In the genomic region with DNA sequence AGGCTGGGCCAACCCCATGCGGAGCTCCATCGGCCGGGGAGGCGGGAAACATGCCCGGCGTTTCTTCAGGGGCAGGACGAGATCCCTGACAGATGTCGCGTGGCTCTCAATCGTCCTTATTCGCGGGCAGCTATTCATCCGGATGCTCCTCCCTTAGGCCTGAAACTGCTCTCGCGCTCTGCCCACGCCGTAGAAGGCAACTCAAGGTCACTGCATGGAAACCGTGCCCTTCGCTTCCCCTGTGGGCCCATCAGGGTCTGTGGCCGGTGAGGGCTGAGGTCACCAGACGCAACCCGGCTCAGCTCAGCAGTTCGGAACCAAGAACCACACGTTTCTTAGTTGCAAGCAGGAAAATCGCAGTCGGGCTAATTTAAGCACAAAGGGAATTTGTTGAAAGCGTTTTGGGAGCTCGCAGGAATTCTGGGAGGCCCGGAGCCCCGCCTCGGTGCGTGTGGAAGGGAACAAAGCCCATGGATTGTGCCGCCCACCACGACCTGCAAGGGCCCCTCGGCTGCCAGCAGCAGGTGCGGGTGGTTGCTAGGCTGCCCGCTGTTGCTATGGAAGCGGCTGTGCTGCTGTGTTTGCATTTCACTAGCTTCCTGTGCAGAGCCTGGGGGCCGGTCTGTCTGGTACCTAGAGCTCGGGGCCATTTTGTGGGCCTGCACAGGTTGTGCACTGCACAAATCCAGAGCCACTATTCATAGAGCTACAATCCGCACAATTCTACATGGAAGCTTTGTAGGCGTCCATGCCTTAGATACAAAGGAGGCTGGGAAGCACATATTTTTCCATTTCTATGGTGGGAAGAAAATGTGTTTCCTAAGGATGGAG, we compare ENCODE assay signal across 8 cellular contexts. TPM values are rescaled to one million over a fixed set of nuclear protein-coding genes. Genes with fewer than 3 reads are reported as not detected.
A peak's percentile ranks its signal among the peaks of the same experiment; 100 is the strongest.
DNase-seq lines count a peak whose midpoint lies in the region; ATAC-seq and TF ChIP-seq lines count a peak whose summit lies in the region.

No MANE protein-coding gene starts in this region.

- H3K27me3 ChIP-seq in Karpas-422 (ENCODE audit: low read length), result no peaks in the 10 kb centered on the region
- H3K27me3 ChIP-seq in ascending aorta, result no peaks in the 10 kb centered on the region
- H3K27me3 ChIP-seq in iPS-15b (ENCODE audit: control insufficient read depth, insufficient read depth, low read length), result no peaks in the 10 kb centered on the region
- H3K27me3 ChIP-seq in skeletal muscle tissue (ENCODE audit: control insufficient read depth in 3 of 3, insufficient read depth in 3 of 3, low read length in 3 of 3), result peaks cover 4 to 34% (median 29%) of the 10 kb centered on the region in 3 donors

- H3K4me1 ChIP-seq in Karpas-422 (ENCODE audit: low read length) (peaks cover 22% of the 10 kb centered on the region), ascending aorta (peaks cover 3 to 5% of the 10 kb centered on the region in 2 donors), iPS-15b (ENCODE audit: control insufficient read depth, insufficient read depth, low read length) (peaks cover 2% of the 10 kb centered on the region), skeletal muscle tissue (ENCODE audit: control insufficient read depth in 3 of 3, insufficient read depth in 3 of 3, low read length in 3 of 3) (peaks cover 9 to 15% (median 14%) of the 10 kb centered on the region in 3 donors)

- DNase-seq in DMS53 (lab: John Stamatoyannopoulos, UW), result peak; percentile 96
- peak; percentile 92 for DNase-seq in Karpas-422
- DNase-seq in T-cell, result peak; percentile 26 to 78 (median 63)
- DNase-seq in ascending aorta (ENCODE audit: low spot score in 2 of 2), result no peak
- no peak for DNase-seq in HEK293T (ENCODE audit: extremely low spot score)

- peaks cover 13 to 17% (median 14%) of the 10 kb centered on the region in 3 donors for H3K4me1 Mint-ChIP-seq in T-cell

- H3K27me3 Mint-ChIP-seq in T-cell, result no peaks in the 10 kb centered on the region

- TF ChIP-seq CTCF in ascending aorta (IDR thresholded peaks at IDR 0.05), result no peak

- CTCF ChIA-PET in T-cell (lab: Charles Lee), result interaction anchor here (0.5 to 2.1 kb wide), 8 partner anchors 72 to 995 kb away, joined by 5 to 21 read pairs (median 6); no protein-coding TSS in a partner anchor
- CTCF ChIA-PET in HEK293T (lab: Yijun Ruan, JAX), result interaction anchor here (0.6 kb wide), 2 partner anchors 22 to 228 kb away, joined by 3 to 4 read pairs; no protein-coding TSS in a partner anchor

- POLR2A ChIA-PET in T-cell (lab: Charles Lee), result interaction anchor here (0.6 to 1.3 kb wide), 2 partner anchors 132 to 273 kb away, joined by 4 to 7 read pairs; no protein-coding TSS in a partner anchor
- POLR2A ChIA-PET in HEK293T (lab: Yijun Ruan, JAX), result no interaction called here

- intact Hi-C loops in ascending aorta (cut with DNase I), result loop anchor here (2.0 to 10.0 kb wide), 3 partner anchors 95 to 1797 kb away; a partner anchor contains a TSS

- H3K9me3 Mint-ChIP-seq in T-cell, result no peaks in the 10 kb centered on the region

- H2AFZ ChIP-seq in Karpas-422 (ENCODE audit: low read length), result peak overlapping the region; percentile 75

- H3K27ac Mint-ChIP-seq in T-cell, result peak overlapping the region; percentile 80 to 82

- no peaks in the 10 kb centered on the region for H3K79me2 ChIP-seq in Karpas-422 (ENCODE audit: low read length)

- peak overlapping the region; percentile 64 for H3K4me2 ChIP-seq in Karpas-422 (ENCODE audit: low read depth, low read length, poor library complexity, severe bottlenecking)

- peak overlapping the region; percentile 50; the same call in 1 of the 2 replicates for H3K27ac ChIP-seq in Karpas-422 (ENCODE audit: low read length)
- H3K27ac ChIP-seq in ascending aorta, result peak overlapping the region; percentile 13 to 37
- H3K27ac ChIP-seq in skeletal muscle tissue (ENCODE audit: low read depth, low read length), result peak overlapping the region; percentile 44

- H3K36me3 Mint-ChIP-seq in T-cell, result no peaks in the 10 kb centered on the region

- no peaks in the 10 kb centered on the region for H3K36me3 ChIP-seq in Karpas-422 (ENCODE audit: insufficient read depth, low read length)
- no peaks in the 10 kb centered on the region for H3K36me3 ChIP-seq in ascending aorta
- no peaks in the 10 kb centered on the region for H3K36me3 ChIP-seq in iPS-15b (ENCODE audit: control insufficient read depth, insufficient read depth, low read length)
- H3K36me3 ChIP-seq in skeletal muscle tissue (ENCODE audit: control insufficient read depth in 3 of 3, insufficient read depth in 3 of 3, low read length in 3 of 3), result no peaks in the 10 kb centered on the region

- H3K9me3 ChIP-seq in Karpas-422 (ENCODE audit: low read length), result no peaks in the 10 kb centered on the region
- no peaks in the 10 kb centered on the region for H3K9me3 ChIP-seq in ascending aorta
- H3K9me3 ChIP-seq in iPS-15b (ENCODE audit: control insufficient read depth, insufficient read depth, low read length), result no peaks in the 10 kb centered on the region
- H3K9me3 ChIP-seq in skeletal muscle tissue (ENCODE audit: control insufficient read depth in 3 of 3, low read length in 3 of 3), result no peaks in the 10 kb centered on the region

- peak overlapping the region; percentile 56 for H3K4me3 ChIP-seq in Karpas-422 (ENCODE audit: low read length)
- H3K4me3 ChIP-seq in ascending aorta, result peak overlapping the region; percentile 17 to 55
- peak overlapping the region; percentile 52 for H3K4me3 ChIP-seq in iPS-15b (ENCODE audit: low read depth, low read length)
- peak overlapping the region; percentile 54 to 70 (median 60) for H3K4me3 ChIP-seq in skeletal muscle tissue (ENCODE audit: low read length in 3 of 3)

- no peaks in the 10 kb centered on the region for H3K9me2 ChIP-seq in Karpas-422 (replicated peaks; ENCODE audit: insufficient read depth, low read length)

- H3K4me3 Mint-ChIP-seq in T-cell, result peak overlapping the region; percentile 84 to 85 (median 85)

- H4K20me1 ChIP-seq in Karpas-422 (ENCODE audit: insufficient read depth, low read depth, low read length), result no peaks in the 10 kb centered on the region

- H3K9ac ChIP-seq in Karpas-422 (ENCODE audit: low read length) (peak overlapping the region; percentile 52), iPS-15b (ENCODE audit: low read depth, low read length) (no peak overlapping the region), skeletal muscle tissue (ENCODE audit: low read depth in 1 of 3, low read length in 3 of 3) (peak overlapping the region in 2 of 3 donors; percentile 57 to 63)

- ATAC-seq in GM21529 (IDR thresholded peaks at IDR 0.05; ENCODE audit: unreplicated experiment) (peak; percentile 83), T-cell (replicated peaks in 1 of 4) (peak; percentile 65 to 81 (median 76))

TF ChIP-seq in HEK293T, 16 proteins besides CTCF, POLR2A, EP300 and RAD21:
- TF ChIP-seq TARDBP (IDR thresholded peaks at IDR 0.05) (no peak), NFRKB (IDR thresholded peaks at IDR 0.05) (no peak)
TF ChIP-seq in HEK293T: peak in this region for 0.

RNA-seq across cellular contexts. Expression of a gene that starts 6.1 kb away (rescaled TPM):
- not detected in 2 replicates for total RNA-seq in Karpas-422 (2014; rRNA removed; shearing (Covaris generic); ENCODE audit: low replicate concordance)
- not detected for total RNA-seq in T-cell
- not detected for total RNA-seq in ascending aorta
- total RNA-seq in skeletal muscle tissue, result not detected

RNA-seq across cellular contexts. Expression of a gene that starts 51.5 kb away (rescaled TPM):
- total RNA-seq in Karpas-422 (2014; rRNA removed; shearing (Covaris generic); ENCODE audit: low replicate concordance), result not detected in 2 replicates
- not detected for total RNA-seq in T-cell
- total RNA-seq in ascending aorta, result 2.4 TPM
- not detected for total RNA-seq in skeletal muscle tissue

RNA-seq across cellular contexts. Expression of a gene that starts 57.0 kb away (rescaled TPM):
- not detected in 2 replicates for total RNA-seq in Karpas-422 (2014; rRNA removed; shearing (Covaris generic); ENCODE audit: low replicate concordance)
- total RNA-seq in T-cell, result 1 to 10 TPM in 1 of 5 donors, under 1 TPM in 1, not detected in 3; 0.35 to 1.8 TPM
- 0.75 TPM for total RNA-seq in ascending aorta
- not detected for total RNA-seq in skeletal muscle tissue

Comparison
In these comparisons a context has a peak if more than half of its experiments do, and no peak if none do; other contexts are left out.
1. DNase-seq: peak in DMS53 (single experiment), Karpas-422 (single experiment) and T-cell (34 of 34); none in ascending aorta (0 of 2) and HEK293T (single experiment).
2. Peak in every context shown above with its lines, with median percentiles within 50 percentile points of each other: H3K27ac ChIP-seq and H3K4me3 ChIP-seq.